Comparison of ENCODE assay signal across 28 cellular contexts in the genomic region with DNA sequence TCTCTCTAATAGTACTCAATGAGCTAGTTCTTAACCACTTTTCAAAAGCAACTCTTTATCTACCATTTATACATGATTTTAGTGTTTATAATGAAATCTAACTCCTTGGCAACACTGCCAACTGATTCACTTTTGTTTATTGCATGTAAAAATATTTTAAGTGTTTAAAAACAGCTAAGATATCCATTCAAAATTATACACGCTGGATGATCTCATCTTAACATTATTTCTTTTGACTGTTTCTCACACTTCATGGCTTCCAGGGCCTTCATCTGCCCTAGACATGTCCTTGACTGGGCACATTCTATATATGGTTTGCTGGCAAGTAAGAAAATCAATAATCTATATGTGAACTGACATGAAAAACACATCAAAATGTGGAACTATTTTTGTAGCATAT.
"Had no signal": no experiment of that assay in that cellular context is flagged by ENCODE, and none has a peak within 500 bp of the region (broad histone marks: within the 10 kb centered on the region; RNA-seq: fewer than 3 reads in every experiment).

No MANE protein-coding gene starts in this region.

- H3K36me3 ChIP-seq: esophagus squamous epithelium, gastrocnemius medialis, neural progenitor cell, right lobe of liver, stomach, thyroid gland, vagina had no signal

- H3K9ac ChIP-seq: neural progenitor cell, parathyroid adenoma had no signal

- H2AFZ ChIP-seq: neural progenitor cell, parathyroid adenoma had no signal

- H3K4me1 ChIP-seq: esophagus squamous epithelium, gastrocnemius medialis, neural progenitor cell, parathyroid adenoma, right lobe of liver, thyroid gland, vagina had no signal

- H3K27me3 ChIP-seq: esophagus squamous epithelium, gastrocnemius medialis, neural progenitor cell, right lobe of liver, stomach, thyroid gland, vagina had no signal

- H3K79me2 ChIP-seq: parathyroid adenoma had no signal

- H3K4me3 Mint-ChIP-seq: mesothelial cell of epicardium; naive B cell; natural killer cell treated with Interleukin-12 subunit alpha and Interleukin-12 subunit beta and Interleukin-15 and Interleukin-18, amount 100 ng/mL, for 72 hours; neural progenitor cell had no signal

- H3K27ac ChIP-seq: coronary artery, esophagus squamous epithelium, gastrocnemius medialis, neural progenitor cell, parathyroid adenoma, right lobe of liver, stomach, thyroid gland, vagina had no signal

- H3K4me2 ChIP-seq: neural progenitor cell, smooth muscle cell had no signal

- H3K9me3 Mint-ChIP-seq: mesothelial cell of epicardium, neural progenitor cell had no signal

- H3K36me3 Mint-ChIP-seq: mesothelial cell of epicardium; naive B cell; natural killer cell treated with Interleukin-12 subunit alpha and Interleukin-12 subunit beta and Interleukin-15 and Interleukin-18, amount 100 ng/mL, for 72 hours; neural progenitor cell had no signal

- H3K4me3 ChIP-seq: coronary artery, esophagus squamous epithelium, gastrocnemius medialis, mucosa of descending colon, neural progenitor cell, right lobe of liver, smooth muscle cell, stomach, thyroid gland, vagina had no signal

- DNase-seq: dermis blood vessel endothelial cell; effector memory CD4-positive, alpha-beta T cell; erythroblast; esophagus squamous epithelium; foreskin fibroblast; gastrocnemius medialis; head of caudate nucleus; kidney; mesenchymal stem cell; mucosa of descending colon; naive B cell; right lobe of liver; stimulated activated CD4-positive, alpha-beta T cell treated with anti-CD3 and anti-CD28 coated beads, Interleukin-12 subunit alpha, Interleukin-12 subunit beta, amount 100 ng/mL, for 4 hours; stimulated activated CD4-positive, alpha-beta T cell treated with anti-CD3 and anti-CD28 coated beads, Interleukin-1b, Interleukin-23, amount 100 ng/mL, for 48 hours; stimulated activated CD4-positive, alpha-beta T cell treated with anti-CD3 and anti-CD28 coated beads, Interleukin-4, amount 100 ng/mL, for 1 hour; stimulated activated CD8-positive, alpha-beta memory T cell treated with anti-CD3 and anti-CD28 coated beads, Interleukin-4, amount 100 ng/mL, for 48 hours; stimulated activated naive CD4-positive, alpha-beta T cell treated with Interleukin-2 at 50 U/mL for 16 hours; stomach; thyroid gland; trophoblast cell had no signal

- H3K4me1 Mint-ChIP-seq: naive B cell, neural progenitor cell had no signal

- H3K9me3 ChIP-seq: esophagus squamous epithelium, gastrocnemius medialis, mucosa of descending colon, right lobe of liver, stomach, thyroid gland, vagina had no signal

- H3K27ac Mint-ChIP-seq: mesothelial cell of epicardium; naive B cell; natural killer cell treated with Interleukin-12 subunit alpha and Interleukin-12 subunit beta and Interleukin-15 and Interleukin-18, amount 100 ng/mL, for 72 hours; neural progenitor cell; progenitor cell of endocrine pancreas had no signal

- H3K27me3 Mint-ChIP-seq: naive B cell, progenitor cell of endocrine pancreas had no signal
